ENCODE assay signal across 9 cellular contexts in the genomic region with DNA sequence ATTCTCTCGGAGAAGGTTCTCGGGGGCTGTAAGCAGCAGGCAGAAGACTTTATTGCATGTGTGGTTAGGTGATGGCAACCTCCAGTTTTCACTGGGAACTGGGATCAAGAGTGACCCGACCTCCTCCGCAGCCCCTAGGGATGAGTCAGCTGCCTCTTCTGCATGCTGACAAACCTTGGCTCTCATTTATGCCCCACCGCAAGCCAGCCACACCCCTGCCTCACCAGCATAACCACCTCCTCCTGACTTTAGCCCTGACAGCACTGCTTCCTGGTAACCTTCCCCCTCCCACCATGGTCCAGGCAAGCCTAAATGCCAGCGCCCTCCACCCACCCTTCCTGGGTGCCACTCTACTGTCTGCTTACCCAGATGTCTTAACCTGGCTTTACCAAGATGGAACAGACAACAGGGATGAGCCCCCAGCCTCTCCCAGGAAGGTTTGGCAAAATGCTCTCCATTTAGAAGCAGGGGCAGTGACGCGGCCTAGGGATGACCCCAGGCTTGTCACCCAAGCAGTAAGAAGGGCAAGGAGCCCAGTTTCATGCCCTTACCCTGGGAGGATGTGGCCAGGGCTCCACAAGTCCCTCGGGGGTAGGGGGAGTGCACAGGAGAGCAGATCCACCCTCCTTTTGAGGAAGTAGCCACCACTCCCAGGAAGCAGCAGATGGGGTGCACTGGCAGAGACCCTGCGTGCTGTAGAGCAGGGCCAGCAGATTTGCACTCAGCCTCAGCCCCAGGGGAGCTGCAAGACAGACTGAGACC.
DNase-seq lines count a peak whose midpoint lies in the region; ATAC-seq, FAIRE-seq and TF ChIP-seq lines count a peak whose summit lies in the region.
"Had no signal": no experiment of that assay in that cellular context is flagged by ENCODE, and none has a peak within 500 bp of the region (broad histone marks: within the 10 kb centered on the region; RNA-seq: fewer than 3 reads in every experiment).

No MANE protein-coding gene starts in this region.

- peak; percentile 95 for FAIRE-seq in GM18507 (lab: Jason Lieb, UNC)

- H3K9me3 ChIP-seq in mucosa of descending colon: no peaks in the 10 kb centered on the region

- H3K4me1 ChIP-seq in mucosa of descending colon (ENCODE audit: low read depth): no peaks in the 10 kb centered on the region

- peak; percentile 64 for DNase-seq in GM18507 (ENCODE audit: extremely low spot score, insufficient read length, low read depth)
- peak; percentile 94 for DNase-seq in SKM-1 treated with dmso at 0.1 percent for 144 hours (lab: John Stamatoyannopoulos, UW; ENCODE audit: unreplicated experiment)
- peak in 1 of 3 donors; percentile 24 for DNase-seq in mucosa of descending colon
- DNase-seq in ACHN: no peak

- intact Hi-C loops in mucosa of descending colon (cut with DNase I, micrococcal nuclease): no loop called here

- TF ChIP-seq CTCF in mucosa of descending colon (IDR thresholded peaks at IDR 0.05): no peak

- H3K4me3 ChIP-seq in mucosa of descending colon: no peak overlapping the region
- H3K4me3 ChIP-seq: SK-N-MC had no signal

- ATAC-seq in HG03139 (IDR thresholded peaks at IDR 0.05; ENCODE audit: unreplicated experiment) (peak; percentile 74), mucosa of descending colon (peak; percentile 67), HG03039 (IDR thresholded peaks at IDR 0.05; ENCODE audit: unreplicated experiment) (no peak), HG02588 (IDR thresholded peaks at IDR 0.05; ENCODE audit: unreplicated experiment) (no peak), HG02970 (IDR thresholded peaks at IDR 0.05; ENCODE audit: low FRiP score, unreplicated experiment) (no peak)

- no peaks in the 10 kb centered on the region for H3K36me3 ChIP-seq in mucosa of descending colon (ENCODE audit: low read depth)

- in situ Hi-C loops in ACHN (cut with HindIII; ENCODE audit: low pct_ligation_motif_present, low pct_unique_long_range_greater_than_20kb, low sequenced_read_pairs): no loop called here

Comparison
In these comparisons a context has a peak if more than half of its experiments do, and no peak if none do; other contexts are left out.
1. ATAC-seq: peak in HG03139 (single experiment) and mucosa of descending colon (single experiment); none in HG03039 (single experiment), HG02588 (single experiment) and HG02970 (single experiment).